In the genomic region with DNA sequence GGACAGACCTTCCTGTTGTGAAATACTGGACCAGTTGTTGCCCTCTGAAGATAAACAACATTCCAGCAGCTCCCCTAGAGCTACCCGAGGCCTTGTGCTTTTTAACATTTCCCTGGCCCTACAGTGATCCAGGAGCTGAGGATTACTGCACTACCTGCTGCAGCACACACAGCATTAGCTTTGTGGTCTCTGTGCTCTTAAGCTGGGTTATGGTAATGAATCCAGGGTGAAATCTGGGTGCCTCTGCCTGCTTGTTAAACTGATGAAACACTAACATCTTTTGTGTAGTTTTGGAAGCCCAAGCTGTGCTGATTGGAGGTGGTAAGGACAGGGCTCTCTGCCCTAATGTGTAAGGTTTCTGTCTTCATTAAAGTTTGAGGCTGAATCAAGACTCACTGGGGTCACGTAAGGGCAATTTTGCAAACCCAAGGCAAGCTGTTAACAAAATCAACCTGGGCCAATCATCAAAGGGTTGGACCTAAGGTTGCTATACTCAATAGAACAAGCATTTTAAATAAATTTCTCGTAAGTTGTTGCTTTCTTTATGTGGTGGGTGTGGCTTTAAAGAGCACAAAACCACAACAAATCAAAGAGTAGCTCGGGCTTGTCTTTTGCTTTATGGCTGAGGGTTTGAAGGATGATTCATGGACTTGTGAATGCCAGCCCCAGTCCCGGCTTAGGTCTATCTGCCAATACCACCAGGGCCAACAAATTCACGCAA, we compare ENCODE assay signal across 8 cellular contexts.
DNase-seq lines count a peak whose midpoint lies in the region; TF ChIP-seq lines count a peak whose summit lies in the region.

No MANE protein-coding gene starts in this region.

- H3K27ac ChIP-seq in liver (ENCODE audit: low read depth in 1 of 2, low read length in 2 of 2) (no peak overlapping the region), tibial artery (peak overlapping the region; percentile 47 to 55), uterus (peak overlapping the region in 1 of 2 donors; percentile 43)

- H3K36me3 Mint-ChIP-seq in activated naive CD4-positive, alpha-beta T cell treated with anti-CD3 and anti-CD28 coated beads, Interleukin-2, amount 10 ng/mL, durations not matched to agents 7 days and 5 days, result peaks cover 11% of the 10 kb centered on the region

- H3K36me3 ChIP-seq in liver (ENCODE audit: control insufficient read depth in 4 of 4, insufficient read depth in 3 of 4, low read depth in 1 of 4, low read length in 3 of 4) (no peaks in the 10 kb centered on the region), tibial artery (no peaks in the 10 kb centered on the region), uterus (no peaks in the 10 kb centered on the region)

- H3K9me3 ChIP-seq in liver (ENCODE audit: control insufficient read depth in 4 of 4, low read length in 3 of 4) (no peaks in the 10 kb centered on the region), tibial artery (no peaks in the 10 kb centered on the region), uterus (no peaks in the 10 kb centered on the region)

- TF ChIP-seq POLR2A in NB4 (IDR thresholded peaks at IDR 0.05; ENCODE audit: extremely low read depth, insufficient read length) (no peak), uterus (IDR thresholded peaks at IDR 0.05) (no peak)

- peak overlapping the region; percentile 27 for H3K4me3 Mint-ChIP-seq in activated naive CD4-positive, alpha-beta T cell treated with anti-CD3 and anti-CD28 coated beads, Interleukin-2, amount 10 ng/mL, durations not matched to agents 7 days and 5 days

- H3K4me1 ChIP-seq in liver (ENCODE audit: control insufficient read depth in 4 of 4, insufficient read depth in 4 of 4, low read length in 3 of 4) (peaks cover 0 to 5% (median under 1%) of the 10 kb centered on the region in 4 donors), tibial artery (peaks cover 0 to 32% (median 25%) of the 10 kb centered on the region in 4 donors), uterus (peaks cover 0 to 10% of the 10 kb centered on the region in 2 donors)

- intact Hi-C loops in tibial artery (cut with DNase I; ENCODE audit: low total_unique reads) (no loop called here), uterus (cut with DNase I; ENCODE audit: low total_unique reads) (no loop called here)

- H3K27me3 Mint-ChIP-seq in activated naive CD4-positive, alpha-beta T cell treated with anti-CD3 and anti-CD28 coated beads, Interleukin-2, amount 10 ng/mL, durations not matched to agents 7 days and 5 days, result no peaks in the 10 kb centered on the region

- 71% methylated on average over 6 of the region's 6 CpGs for WGBS in liver

- no peak overlapping the region for H3K9ac ChIP-seq in liver (ENCODE audit: low read depth in 1 of 2, low read length in 2 of 2)

- H3K27me3 ChIP-seq in liver (ENCODE audit: control insufficient read depth in 4 of 4, insufficient read depth in 4 of 4, low read length in 3 of 4), result no peaks in the 10 kb centered on the region
- no peaks in the 10 kb centered on the region for H3K27me3 ChIP-seq in tibial artery
- H3K27me3 ChIP-seq in uterus, result no peaks in the 10 kb centered on the region

- TF ChIP-seq CTCF in NB4 (IDR thresholded peaks at IDR 0.05; ENCODE audit: low read depth, low read length) (no peak), liver (IDR thresholded peaks at IDR 0.05; ENCODE audit: low read depth, low read length, missing input control) (no peak), tibial artery (IDR thresholded peaks at IDR 0.05) (no peak), uterus (IDR thresholded peaks at IDR 0.05) (no peak)

- H3K4me3 ChIP-seq in NB4 (ENCODE audit: low read depth, low read length), result no peak overlapping the region
- H3K4me3 ChIP-seq in liver (ENCODE audit: low read depth in 1 of 3, low read length in 3 of 3), result no peak overlapping the region
- no peak overlapping the region for H3K4me3 ChIP-seq in tibial artery
- H3K4me3 ChIP-seq in uterus, result no peak overlapping the region

- TF ChIP-seq RAD21 in liver (IDR thresholded peaks at IDR 0.05), result no peak

- H3K9me3 Mint-ChIP-seq in activated naive CD4-positive, alpha-beta T cell treated with anti-CD3 and anti-CD28 coated beads, Interleukin-2, amount 10 ng/mL, durations not matched to agents 7 days and 5 days, result peaks cover 5% of the 10 kb centered on the region

- DNase-seq in AG08395 (ENCODE audit: low spot score) (peak; percentile 50), NB4 (ENCODE audit: low read depth) (peak; percentile 57), tibial artery (no peak), NCI-H2196 treated with DMSO at 0.1 percent for 48 hours (lab: John Stamatoyannopoulos, UW; ENCODE audit: unreplicated experiment) (no peak), uterus (no peak), occipital lobe (lab: John Stamatoyannopoulos, UW) (no peak)
- DNase-seq in activated naive CD4-positive, alpha-beta T cell treated with anti-CD3 and anti-CD28 coated beads, Interleukin-2, amount 10 ng/mL, durations not matched to agents 7 days and 5 days, result peak; percentile 59

- CTCF ChIA-PET in activated naive CD4-positive, alpha-beta T cell treated with anti-CD3 and anti-CD28 coated beads, Interleukin-2, amount 10 ng/mL, durations not matched to agents 7 days and 5 days (lab: Charles Lee), result interaction anchor here (0.8 to 2.6 kb wide), 7 partner anchors 13 to 82 kb away, joined by 3 to 11 read pairs (median 4); no protein-coding TSS in a partner anchor

- H3K27ac Mint-ChIP-seq in activated naive CD4-positive, alpha-beta T cell treated with anti-CD3 and anti-CD28 coated beads, Interleukin-2, amount 10 ng/mL, durations not matched to agents 7 days and 5 days, result peak overlapping the region; percentile 98

- peaks cover 33% of the 10 kb centered on the region for H3K4me1 Mint-ChIP-seq in activated naive CD4-positive, alpha-beta T cell treated with anti-CD3 and anti-CD28 coated beads, Interleukin-2, amount 10 ng/mL, durations not matched to agents 7 days and 5 days

TF ChIP-seq in liver, 16 proteins besides CTCF, POLR2A, EP300 and RAD21:
- TF ChIP-seq, protein P1, sequence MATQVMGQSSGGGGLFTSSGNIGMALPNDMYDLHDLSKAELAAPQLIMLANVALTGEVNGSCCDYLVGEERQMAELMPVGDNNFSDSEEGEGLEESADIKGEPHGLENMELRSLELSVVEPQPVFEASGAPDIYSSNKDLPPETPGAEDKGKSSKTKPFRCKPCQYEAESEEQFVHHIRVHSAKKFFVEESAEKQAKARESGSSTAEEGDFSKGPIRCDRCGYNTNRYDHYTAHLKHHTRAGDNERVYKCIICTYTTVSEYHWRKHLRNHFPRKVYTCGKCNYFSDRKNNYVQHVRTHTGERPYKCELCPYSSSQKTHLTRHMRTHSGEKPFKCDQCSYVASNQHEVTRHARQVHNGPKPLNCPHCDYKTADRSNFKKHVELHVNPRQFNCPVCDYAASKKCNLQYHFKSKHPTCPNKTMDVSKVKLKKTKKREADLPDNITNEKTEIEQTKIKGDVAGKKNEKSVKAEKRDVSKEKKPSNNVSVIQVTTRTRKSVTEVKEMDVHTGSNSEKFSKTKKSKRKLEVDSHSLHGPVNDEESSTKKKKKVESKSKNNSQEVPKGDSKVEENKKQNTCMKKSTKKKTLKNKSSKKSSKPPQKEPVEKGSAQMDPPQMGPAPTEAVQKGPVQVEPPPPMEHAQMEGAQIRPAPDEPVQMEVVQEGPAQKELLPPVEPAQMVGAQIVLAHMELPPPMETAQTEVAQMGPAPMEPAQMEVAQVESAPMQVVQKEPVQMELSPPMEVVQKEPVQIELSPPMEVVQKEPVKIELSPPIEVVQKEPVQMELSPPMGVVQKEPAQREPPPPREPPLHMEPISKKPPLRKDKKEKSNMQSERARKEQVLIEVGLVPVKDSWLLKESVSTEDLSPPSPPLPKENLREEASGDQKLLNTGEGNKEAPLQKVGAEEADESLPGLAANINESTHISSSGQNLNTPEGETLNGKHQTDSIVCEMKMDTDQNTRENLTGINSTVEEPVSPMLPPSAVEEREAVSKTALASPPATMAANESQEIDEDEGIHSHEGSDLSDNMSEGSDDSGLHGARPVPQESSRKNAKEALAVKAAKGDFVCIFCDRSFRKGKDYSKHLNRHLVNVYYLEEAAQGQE (IDR thresholded peaks at IDR 0.05), result no peak
- peak; percentile 23 to 46 for TF ChIP-seq RXRA (IDR thresholded peaks at IDR 0.05)
- TF ChIP-seq NR2F2 (IDR thresholded peaks at IDR 0.05), result no peak
- TF ChIP-seq FOXA2 (IDR thresholded peaks at IDR 0.05), result peak; percentile 17
- no peak for TF ChIP-seq SP1 (IDR thresholded peaks at IDR 0.05)
- no peak for TF ChIP-seq YY1 (IDR thresholded peaks at IDR 0.05)
- TF ChIP-seq HNF4A (conservative IDR thresholded peaks at IDR 0.05), result peak; percentile 58
- no peak for TF ChIP-seq EGR1 (IDR thresholded peaks at IDR 0.05; ENCODE audit: low read depth in 2 of 2)
- TF ChIP-seq FOXA1 (IDR thresholded peaks at IDR 0.05), result no peak
- TF ChIP-seq, protein P2, sequence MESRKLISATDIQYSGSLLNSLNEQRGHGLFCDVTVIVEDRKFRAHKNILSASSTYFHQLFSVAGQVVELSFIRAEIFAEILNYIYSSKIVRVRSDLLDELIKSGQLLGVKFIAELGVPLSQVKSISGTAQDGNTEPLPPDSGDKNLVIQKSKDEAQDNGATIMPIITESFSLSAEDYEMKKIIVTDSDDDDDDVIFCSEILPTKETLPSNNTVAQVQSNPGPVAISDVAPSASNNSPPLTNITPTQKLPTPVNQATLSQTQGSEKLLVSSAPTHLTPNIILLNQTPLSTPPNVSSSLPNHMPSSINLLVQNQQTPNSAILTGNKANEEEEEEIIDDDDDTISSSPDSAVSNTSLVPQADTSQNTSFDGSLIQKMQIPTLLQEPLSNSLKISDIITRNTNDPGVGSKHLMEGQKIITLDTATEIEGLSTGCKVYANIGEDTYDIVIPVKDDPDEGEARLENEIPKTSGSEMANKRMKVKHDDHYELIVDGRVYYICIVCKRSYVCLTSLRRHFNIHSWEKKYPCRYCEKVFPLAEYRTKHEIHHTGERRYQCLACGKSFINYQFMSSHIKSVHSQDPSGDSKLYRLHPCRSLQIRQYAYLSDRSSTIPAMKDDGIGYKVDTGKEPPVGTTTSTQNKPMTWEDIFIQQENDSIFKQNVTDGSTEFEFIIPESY (IDR thresholded peaks at IDR 0.05), result no peak
- no peak for TF ChIP-seq JUND (IDR thresholded peaks at IDR 0.05)

Comparison
In these comparisons a context has a peak if more than half of its experiments do, and no peak if none do; other contexts are left out.
1. DNase-seq: peak in AG08395 (single experiment), NB4 (single experiment) and activated naive CD4-positive, alpha-beta T cell treated with anti-CD3 and anti-CD28 coated beads, Interleukin-2, amount 10 ng/mL, durations not matched to agents 7 days and 5 days (single experiment); none in tibial artery (0 of 2), NCI-H2196 treated with DMSO at 0.1 percent for 48 hours (single experiment), uterus (0 of 2) and occipital lobe (single experiment).
2. H3K27ac ChIP-seq: peak in tibial artery (2 of 2); none in liver (0 of 2).